In genomic region chr22:37566329-37566837, GRCh38 we compare ENCODE assay signal across 1 cellular context.
TF ChIP-seq lines count a peak whose summit lies in the region.

No MANE protein-coding gene starts in this region.

TF ChIP-seq in liver, 16 proteins besides CTCF, POLR2A, EP300 and RAD21 (continued from another document):
- TF ChIP-seq, protein P1, sequence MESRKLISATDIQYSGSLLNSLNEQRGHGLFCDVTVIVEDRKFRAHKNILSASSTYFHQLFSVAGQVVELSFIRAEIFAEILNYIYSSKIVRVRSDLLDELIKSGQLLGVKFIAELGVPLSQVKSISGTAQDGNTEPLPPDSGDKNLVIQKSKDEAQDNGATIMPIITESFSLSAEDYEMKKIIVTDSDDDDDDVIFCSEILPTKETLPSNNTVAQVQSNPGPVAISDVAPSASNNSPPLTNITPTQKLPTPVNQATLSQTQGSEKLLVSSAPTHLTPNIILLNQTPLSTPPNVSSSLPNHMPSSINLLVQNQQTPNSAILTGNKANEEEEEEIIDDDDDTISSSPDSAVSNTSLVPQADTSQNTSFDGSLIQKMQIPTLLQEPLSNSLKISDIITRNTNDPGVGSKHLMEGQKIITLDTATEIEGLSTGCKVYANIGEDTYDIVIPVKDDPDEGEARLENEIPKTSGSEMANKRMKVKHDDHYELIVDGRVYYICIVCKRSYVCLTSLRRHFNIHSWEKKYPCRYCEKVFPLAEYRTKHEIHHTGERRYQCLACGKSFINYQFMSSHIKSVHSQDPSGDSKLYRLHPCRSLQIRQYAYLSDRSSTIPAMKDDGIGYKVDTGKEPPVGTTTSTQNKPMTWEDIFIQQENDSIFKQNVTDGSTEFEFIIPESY (IDR thresholded peaks at IDR 0.05): no peak
- TF ChIP-seq SP1 (IDR thresholded peaks at IDR 0.05) (no peak), NR2F2 (IDR thresholded peaks at IDR 0.05) (no peak), TAF1 (conservative IDR thresholded peaks at IDR 0.05) (no peak), EGR1 (IDR thresholded peaks at IDR 0.05; ENCODE audit: low read depth in 2 of 2) (no peak), FOXA1 (IDR thresholded peaks at IDR 0.05) (no peak), FOXA2 (IDR thresholded peaks at IDR 0.05) (no peak), RXRA (IDR thresholded peaks at IDR 0.05) (no peak)
